In the genomic region with DNA sequence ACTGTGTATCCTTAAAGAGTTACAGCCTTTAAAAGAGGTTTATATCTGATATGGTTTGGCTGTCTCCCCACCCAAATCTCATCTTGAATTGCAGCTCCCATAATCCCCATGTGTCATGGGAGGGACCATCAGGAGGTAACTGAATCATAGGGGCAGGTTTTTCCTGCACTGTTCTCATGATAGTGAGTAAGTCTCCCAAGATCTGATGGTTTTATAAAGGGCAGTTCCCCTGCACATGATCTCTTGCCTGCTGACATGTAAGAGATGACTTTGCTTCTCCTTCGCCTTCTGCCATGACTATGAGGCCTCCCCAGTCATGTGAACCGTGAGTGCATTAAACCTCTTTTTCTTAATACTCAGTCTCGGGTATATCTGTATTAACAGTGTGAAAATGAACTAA, we compare ENCODE assay signal across 24 cellular contexts. TPM values are rescaled to one million over a fixed set of nuclear protein-coding genes. Genes with fewer than 3 reads are reported as not detected.
"Had no signal": no experiment of that assay in that cellular context is flagged by ENCODE, and none has a peak within 500 bp of the region (broad histone marks: within the 10 kb centered on the region; RNA-seq: fewer than 3 reads in every experiment).

No MANE protein-coding gene starts in this region.

- H3K27me3 Mint-ChIP-seq: activated naive CD8-positive, alpha-beta T cell; activated T-helper 17 cell treated with anti-CD3 and anti-CD28 coated beads, Interleukin-2, amount 50 U/mL, for 72 hours had no signal

- H3K27ac Mint-ChIP-seq: activated CD8-positive, alpha-beta T cell treated with anti-CD3 and anti-CD28 coated beads, Interleukin-2, amount 10 ng/mL, durations not matched to agents 7 days and 5 days; activated naive CD8-positive, alpha-beta T cell; activated T-helper 17 cell treated with anti-CD3 and anti-CD28 coated beads, Interleukin-2, amount 50 U/mL, for 72 hours; nephron had no signal

- H3K36me3 Mint-ChIP-seq: activated naive CD8-positive, alpha-beta T cell had no signal

- DNase-seq: activated CD4-positive, alpha-beta T cell treated with anti-CD3 and anti-CD28 coated beads for 1 hour; activated CD4-positive, alpha-beta T cell treated with anti-CD3 and anti-CD28 coated beads, Interleukin-2, amount 50 U/mL, for 1 hour; activated CD8-positive, alpha-beta T cell treated with anti-CD3 and anti-CD28 coated beads, Interleukin-2, amount 10 ng/mL, durations not matched to agents 7 days and 5 days; activated T-cell treated with anti-CD3 and anti-CD28 coated beads, Interleukin-2, amount 50 U/mL, for 1 hour; amniotic stem cell; cerebellar nuclear complex; gastrocnemius medialis; hippocampal formation; mesenchymal stem cell; ovary; sigmoid colon; spleen; stimulated activated CD4-positive, alpha-beta T cell treated with anti-CD3 and anti-CD28 coated beads, Interleukin-4, amount 100 ng/mL, for 1 hour; stimulated activated naive CD4-positive, alpha-beta T cell; T-helper 1 cell; testis; trophoblast cell; uterus had no signal

- H3K4me3 ChIP-seq: coronary artery, gastrocnemius medialis, ovary, sigmoid colon, spleen, testis, uterus had no signal

- H3K9me3 Mint-ChIP-seq: activated T-helper 17 cell treated with anti-CD3 and anti-CD28 coated beads, Interleukin-2, amount 50 U/mL, for 72 hours; nephron had no signal

- H3K27me3 ChIP-seq: gastrocnemius medialis, neutrophil, ovary, sigmoid colon, spleen, testis, uterus had no signal

- H3K4me3 Mint-ChIP-seq: activated CD8-positive, alpha-beta T cell treated with anti-CD3 and anti-CD28 coated beads, Interleukin-2, amount 10 ng/mL, durations not matched to agents 7 days and 5 days; activated naive CD8-positive, alpha-beta T cell; activated T-helper 17 cell treated with anti-CD3 and anti-CD28 coated beads, Interleukin-2, amount 50 U/mL, for 72 hours; nephron had no signal

- H3K27ac ChIP-seq: coronary artery, gastrocnemius medialis, neutrophil, ovary, sigmoid colon, spleen, testis, uterus had no signal

- ATAC-seq: activated CD8-positive, alpha-beta T cell treated with anti-CD3 and anti-CD28 coated beads, Interleukin-2, amount 10 ng/mL, durations not matched to agents 7 days and 5 days; activated T-helper 17 cell treated with anti-CD3 and anti-CD28 coated beads, Interleukin-2, amount 50 U/mL, for 72 hours; gastrocnemius medialis had no signal

- H3K36me3 ChIP-seq: gastrocnemius medialis, neutrophil, ovary, sigmoid colon, spleen, uterus had no signal

- H3K4me1 ChIP-seq: gastrocnemius medialis, sigmoid colon, spleen, testis, uterus had no signal

- H3K9me3 ChIP-seq: gastrocnemius medialis, neutrophil, ovary, sigmoid colon, spleen, testis, uterus had no signal

- FAIRE-seq: TTC549 had no signal

RNA-seq across cellular contexts. Expression of a gene that starts 9.7 kb away (rescaled TPM):
- total RNA-seq: gastrocnemius medialis, sigmoid colon had no signal
